14 cellular contexts compared by ENCODE assay signal in the genomic region with DNA sequence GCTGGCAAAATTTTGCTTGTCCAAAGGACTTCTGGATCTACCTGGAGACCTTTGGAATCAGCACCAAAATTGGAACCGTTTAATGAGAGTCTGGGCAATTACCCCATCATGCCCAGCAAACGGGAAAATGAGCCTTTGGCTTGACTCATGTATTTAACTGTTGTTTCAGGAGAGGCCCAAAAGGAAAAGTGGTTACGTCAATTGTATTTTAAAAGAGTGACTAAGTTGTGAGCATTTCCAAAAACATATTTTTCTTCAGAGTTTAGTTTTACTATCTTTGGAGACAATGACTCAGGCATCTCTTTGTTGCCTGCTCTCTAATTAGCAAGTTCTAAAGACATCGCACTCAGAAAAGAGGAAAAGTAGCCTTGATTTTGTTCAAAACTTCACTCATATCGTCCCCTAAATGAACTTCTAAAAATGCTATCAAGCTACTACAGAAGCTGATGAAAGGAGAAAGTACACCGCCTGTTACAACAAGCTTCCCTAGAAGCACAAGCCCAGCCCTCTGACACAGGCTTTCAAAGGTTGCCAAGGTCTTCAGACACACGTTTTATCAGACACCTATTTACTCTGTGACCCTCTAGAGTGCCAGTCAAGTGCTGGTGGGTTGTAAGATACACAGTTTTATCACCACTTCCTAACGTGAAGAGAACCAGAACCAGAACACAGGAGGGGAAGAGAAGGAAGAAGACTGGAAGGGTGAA.
DNase-seq lines count a peak whose midpoint lies in the region; FAIRE-seq and TF ChIP-seq lines count a peak whose summit lies in the region.
"Had no signal": no experiment of that assay in that cellular context is flagged by ENCODE, and none has a peak within 500 bp of the region (broad histone marks: within the 10 kb centered on the region; RNA-seq: fewer than 3 reads in every experiment).

No MANE protein-coding gene starts in this region.

- no peak overlapping the region for H2AFZ ChIP-seq in PC-9

- no peaks in the 10 kb centered on the region for H3K27me3 ChIP-seq in PC-9 (ENCODE audit: insufficient read depth, low read depth)
- no peaks in the 10 kb centered on the region for H3K27me3 ChIP-seq in small intestine (ENCODE audit: control insufficient read depth in 2 of 2, insufficient read depth in 2 of 2, low read length in 2 of 2)
- H3K27me3 ChIP-seq: esophagus muscularis mucosa had no signal

- no peaks in the 10 kb centered on the region for H3K9me2 ChIP-seq in PC-9 (ENCODE audit: insufficient read depth)

- no peaks in the 10 kb centered on the region for H4K20me1 ChIP-seq in PC-9 (ENCODE audit: insufficient read depth)

- H3K9me3 ChIP-seq in PC-9 (ENCODE audit: insufficient read depth, low read depth), result no peaks in the 10 kb centered on the region; the same call in 1 of the 2 replicates
- H3K9me3 ChIP-seq in small intestine (ENCODE audit: control insufficient read depth, low read depth), result no peaks in the 10 kb centered on the region
- H3K9me3 ChIP-seq: esophagus muscularis mucosa had no signal

- FAIRE-seq in small intestine (lab: Jason Lieb, UNC), result no peak
- FAIRE-seq: K562 had no signal

- H3K4me3 ChIP-seq in AG10803 (ENCODE audit: low read length) (no peak overlapping the region; the same call in 1 of the 2 replicates), PC-9 (no peak overlapping the region), epithelial cell of esophagus (ENCODE audit: low read length) (no peak overlapping the region), small intestine (ENCODE audit: low read depth in 1 of 2, low read length in 2 of 2) (no peak overlapping the region)
- H3K4me3 ChIP-seq: esophagus muscularis mucosa, K562, SK-N-MC had no signal

- H3K4me1 ChIP-seq in PC-9 (replicated peaks; ENCODE audit: insufficient read depth), result no peaks in the 10 kb centered on the region
- H3K4me1 ChIP-seq in small intestine (ENCODE audit: control insufficient read depth in 2 of 2, insufficient read depth in 1 of 2, low read depth in 1 of 2, low read length in 1 of 2), result no peaks in the 10 kb centered on the region
- H3K4me1 ChIP-seq: esophagus muscularis mucosa had no signal

- H3K27ac ChIP-seq in PC-9, result no peak overlapping the region
- no peak overlapping the region for H3K27ac ChIP-seq in small intestine (ENCODE audit: low read depth in 1 of 2, low read length in 1 of 2)
- H3K27ac ChIP-seq: esophagus muscularis mucosa, SK-N-MC had no signal

- H3F3A ChIP-seq in PC-9 (ENCODE audit: insufficient read depth, low read depth), result no peaks in the 10 kb centered on the region

- 0 out of 2 replicates have a peak, but pooled peaks cover 4% of the 10 kb centered on the region for H3K36me3 ChIP-seq in PC-9 (ENCODE audit: low read depth)
- H3K36me3 ChIP-seq in small intestine (ENCODE audit: control insufficient read depth in 2 of 2, insufficient read depth in 2 of 2, low read length in 2 of 2), result no peaks in the 10 kb centered on the region
- H3K36me3 ChIP-seq: esophagus muscularis mucosa had no signal

- 58 to 67% (median 62%) methylated on average over 8 of the region's 8 CpGs for WGBS in small intestine, 3 donors

- peak; percentile 87 for DNase-seq in AG10803 (ENCODE audit: low read depth)
- DNase-seq in PC-9, result no peak
- peak; percentile 78 for DNase-seq in epithelial cell of esophagus (ENCODE audit: low read depth)
- DNase-seq in myocyte (ENCODE audit: low read depth), result peak; percentile 74
- no peak for DNase-seq in small intestine
- DNase-seq in kidney tubule cell (ENCODE audit: low spot score), result no peak
- no peak for DNase-seq in DMS114 treated with DMSO at 0.1 percent for 48 hours (lab: John Stamatoyannopoulos, UW; ENCODE audit: unreplicated experiment)
- no peak for DNase-seq in C1 segment of cervical spinal cord (lab: John Stamatoyannopoulos, UW)
- DNase-seq: activated CD4-positive, alpha-beta T cell treated with anti-CD3 and anti-CD28 coated beads, Interleukin-2, amount 10 ng/mL, durations not matched to agents 24 days and 14 days; NCI-H2171 treated with DMSO at 0.1 percent for 48 hours; stimulated activated CD4-positive, alpha-beta T cell treated with anti-CD3 and anti-CD28 coated beads, Interleukin-12 subunit alpha, Interleukin-12 subunit beta, amount 100 ng/mL, for 4 hours had no signal

- H3K4me2 ChIP-seq in PC-9, result no peak overlapping the region

- CTCF ChIA-PET in PC-9 (lab: Charles Lee), result no interaction called here

- peaks cover 10% of the 10 kb centered on the region; the same call in 1 of the 2 replicates for H3K79me2 ChIP-seq in PC-9 (ENCODE audit: low read depth)

- BruUV-seq in PC-9 (replicated peaks; lab: Mats Ljungman, UMichigan), result TSS peak; percentile 34

- POLR2A ChIA-PET in PC-9 (lab: Charles Lee; ENCODE audit: unreplicated experiment), result no interaction called here

- intact Hi-C loops in PC-9 (cut with micrococcal nuclease; ENCODE audit: unreplicated experiment), result no loop called here

- no peak for TF ChIP-seq CTCF in AG10803 (conservative IDR thresholded peaks at IDR 0.05; ENCODE audit: low read length)
- no peak for TF ChIP-seq CTCF in PC-9 (conservative IDR thresholded peaks at IDR 0.05)
- no peak for TF ChIP-seq CTCF in epithelial cell of esophagus (IDR thresholded peaks at IDR 0.05; ENCODE audit: insufficient read depth, low read depth, low read length, missing control alignments)

Comparison
In these comparisons a context has a peak if more than half of its experiments do, and no peak if none do; other contexts are left out.
1. DNase-seq: peak in AG10803 (single experiment), epithelial cell of esophagus (single experiment) and myocyte (single experiment); none in PC-9 (0 of 2), small intestine (single experiment), kidney tubule cell (single experiment), DMS114 treated with DMSO at 0.1 percent for 48 hours (single experiment) and C1 segment of cervical spinal cord (0 of 14).